6 cellular contexts compared by ENCODE assay signal in the genomic region with DNA sequence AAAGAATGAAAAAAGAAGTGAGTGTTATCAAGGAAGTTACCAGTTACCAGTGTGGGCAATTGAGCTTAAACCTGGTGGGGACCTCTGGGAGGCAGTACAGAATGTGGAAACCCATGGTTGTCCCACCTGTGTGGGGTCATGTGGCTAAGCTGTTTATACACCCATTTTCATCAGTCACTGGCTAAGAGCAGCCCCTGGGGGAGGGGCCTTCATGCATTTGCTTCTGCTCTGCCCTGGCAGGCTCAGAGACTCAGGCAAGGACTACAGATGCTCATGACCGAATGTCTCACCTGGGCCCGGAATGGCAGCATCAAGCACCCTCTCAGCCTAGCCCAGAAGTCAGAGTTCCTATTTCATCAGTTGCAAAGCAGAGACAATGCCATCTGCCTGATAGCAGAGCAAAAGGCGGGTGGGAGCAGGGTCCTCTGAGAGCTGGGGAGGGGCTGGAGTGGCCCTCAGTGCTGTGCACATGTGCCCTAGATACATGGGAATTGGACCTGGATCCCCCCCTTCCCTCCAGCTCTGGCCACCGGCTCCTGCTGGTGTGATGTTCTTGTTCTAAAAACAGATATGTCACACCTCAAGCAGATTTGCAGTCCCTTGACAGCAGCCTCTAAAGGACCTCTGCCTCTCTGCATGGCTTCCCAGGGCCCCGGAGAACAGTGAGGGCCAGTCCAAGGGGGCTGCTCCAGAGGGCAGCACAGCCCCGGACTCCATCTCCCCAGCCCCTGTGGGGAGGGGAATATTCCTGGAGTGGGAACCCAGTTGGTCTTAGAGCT. TPM values are rescaled to one million over a fixed set of nuclear protein-coding genes. Genes with fewer than 3 reads are reported as not detected.
"Had no signal": no experiment of that assay in that cellular context is flagged by ENCODE, and none has a peak within 500 bp of the region (broad histone marks: within the 10 kb centered on the region; RNA-seq: fewer than 3 reads in every experiment).

No MANE protein-coding gene starts in this region.

RNA-seq across cellular contexts. Expression of a gene that starts 20.1 kb away (rescaled TPM):
- total RNA-seq: M059J, NCI-H460, PC-9, Right ventricle myocardium inferior, RPMI7951, T-cell had no signal
